17 cellular contexts compared by ENCODE assay signal in genomic region chr4:122500852-122501501, GRCh38. TPM values are rescaled to one million over a fixed set of nuclear protein-coding genes. Genes with fewer than 3 reads are reported as not detected.
DNase-seq lines count a peak whose midpoint lies in the region; ATAC-seq and TF ChIP-seq lines count a peak whose summit lies in the region.
"Had no signal": no experiment of that assay in that cellular context is flagged by ENCODE, and none has a peak within 500 bp of the region (broad histone marks: within the 10 kb centered on the region; RNA-seq: fewer than 3 reads in every experiment).

No MANE protein-coding gene starts in this region.

- H3K27me3 ChIP-seq in GM23338 (ENCODE audit: insufficient read depth) (no peaks in the 10 kb centered on the region), lower lobe of right lung (ENCODE audit: low read depth) (no peaks in the 10 kb centered on the region)
- H3K27me3 ChIP-seq: adrenal gland, BLaER1 had no signal

- no peak overlapping the region for H3K4me2 ChIP-seq in GM23338
- H3K4me2 ChIP-seq: BLaER1 had no signal

- no peaks in the 10 kb centered on the region for H3K79me2 ChIP-seq in GM23338 (replicated peaks; ENCODE audit: insufficient read depth)

- H3K36me3 Mint-ChIP-seq in GM23338 (ENCODE audit: low read depth) (no peaks in the 10 kb centered on the region), osteocyte (ENCODE audit: unreplicated experiment) (no peaks in the 10 kb centered on the region)
- H3K36me3 Mint-ChIP-seq in activated T-helper 1 cell treated with anti-CD3 and anti-CD28 coated beads, Interleukin-12 subunit alpha, Interleukin-12 subunit beta, Interleukin-2, Interleukin-4 antibody, amounts not matched to agents 30 ng/mL and 10 ng/mL and 1 ng/mL, durations not matched to agents 14 hours and 24 hours and 36 hours (ENCODE audit: low read depth) = peaks cover 10% of the 10 kb centered on the region
- H3K36me3 Mint-ChIP-seq: natural killer cell treated with Interleukin-12 subunit alpha and Interleukin-12 subunit beta and Interleukin-15 and Interleukin-18, amount 100 ng/mL, for 72 hours had no signal

- H3K27ac Mint-ChIP-seq in GM23338 = no peak overlapping the region
- peak overlapping the region; percentile 24 for H3K27ac Mint-ChIP-seq in activated T-helper 1 cell treated with anti-CD3 and anti-CD28 coated beads, Interleukin-12 subunit alpha, Interleukin-12 subunit beta, Interleukin-2, Interleukin-4 antibody, amounts not matched to agents 30 ng/mL and 10 ng/mL and 1 ng/mL, durations not matched to agents 14 hours and 24 hours and 36 hours
- no peak overlapping the region for H3K27ac Mint-ChIP-seq in osteocyte (ENCODE audit: unreplicated experiment)
- H3K27ac Mint-ChIP-seq: natural killer cell treated with Interleukin-12 subunit alpha and Interleukin-12 subunit beta and Interleukin-15 and Interleukin-18, amount 100 ng/mL, for 72 hours had no signal

- H2AFZ ChIP-seq in GM23338 = peak overlapping the region; percentile 72; the same call in 1 of the 2 replicates

- H3K4me3 ChIP-seq in GM23338 = no peak overlapping the region
- H3K4me3 ChIP-seq in lower lobe of right lung = no peak overlapping the region
- H3K4me3 ChIP-seq: adrenal gland, BLaER1, SK-N-MC had no signal

- H3K36me3 ChIP-seq in GM23338 (ENCODE audit: insufficient read depth) (no peaks in the 10 kb centered on the region), lower lobe of right lung (no peaks in the 10 kb centered on the region)
- H3K36me3 ChIP-seq: adrenal gland, BLaER1 had no signal

- H3K9me2 ChIP-seq in GM23338 (ENCODE audit: insufficient read depth) = no peaks in the 10 kb centered on the region

- H3K9me3 Mint-ChIP-seq in GM23338 (no peaks in the 10 kb centered on the region; the same call in 2 of the 3 replicates), osteocyte (ENCODE audit: unreplicated experiment) (no peaks in the 10 kb centered on the region)
- H3K9me3 Mint-ChIP-seq in activated T-helper 1 cell treated with anti-CD3 and anti-CD28 coated beads, Interleukin-12 subunit alpha, Interleukin-12 subunit beta, Interleukin-2, Interleukin-4 antibody, amounts not matched to agents 30 ng/mL and 10 ng/mL and 1 ng/mL, durations not matched to agents 14 hours and 24 hours and 36 hours = peaks cover 6% of the 10 kb centered on the region
- H3K9me3 Mint-ChIP-seq: natural killer cell treated with Interleukin-12 subunit alpha and Interleukin-12 subunit beta and Interleukin-15 and Interleukin-18, amount 100 ng/mL, for 72 hours had no signal

- DNase-seq in GM23338 (ENCODE audit: low spot score) = no peak
- DNase-seq in NCI-H1930 (lab: John Stamatoyannopoulos, UW) = peak; percentile 64 to 94
- DNase-seq in activated T-helper 1 cell treated with anti-CD3 and anti-CD28 coated beads, Interleukin-12 subunit alpha, Interleukin-12 subunit beta, Interleukin-2, Interleukin-4 antibody, amounts not matched to agents 30 ng/mL and 10 ng/mL and 1 ng/mL, durations not matched to agents 14 hours and 24 hours and 36 hours (ENCODE audit: low spot score) = no peak
- no peak for DNase-seq in lower lobe of right lung
- DNase-seq in mucosa of gallbladder (ENCODE audit: low spot score) = no peak
- DNase-seq in osteocyte (ENCODE audit: extremely low spot score, unreplicated experiment) = no peak
- DNase-seq: adrenal gland; effector CD8-positive, alpha-beta T cell; MM.1S; substantia nigra had no signal

- H3F3A ChIP-seq in GM23338 (replicated peaks; ENCODE audit: low read depth) = no peaks in the 10 kb centered on the region

- ATAC-seq in GM23338 = no peak
- ATAC-seq in lower lobe of right lung = peak; percentile 21 to 46
- no peak for ATAC-seq in HG03280 (IDR thresholded peaks at IDR 0.05; ENCODE audit: unreplicated experiment)
- no peak for ATAC-seq in GM19397 (IDR thresholded peaks at IDR 0.05; ENCODE audit: unreplicated experiment)
- ATAC-seq: natural killer cell treated with Interleukin-12 subunit alpha and Interleukin-12 subunit beta and Interleukin-15 and Interleukin-18, amount 100 ng/mL, for 72 hours had no signal

- H3K27me3 Mint-ChIP-seq in GM23338 (ENCODE audit: insufficient read depth, low read depth, poor library complexity) = no peaks in the 10 kb centered on the region
- no peaks in the 10 kb centered on the region for H3K27me3 Mint-ChIP-seq in activated T-helper 1 cell treated with anti-CD3 and anti-CD28 coated beads, Interleukin-12 subunit alpha, Interleukin-12 subunit beta, Interleukin-2, Interleukin-4 antibody, amounts not matched to agents 30 ng/mL and 10 ng/mL and 1 ng/mL, durations not matched to agents 14 hours and 24 hours and 36 hours (ENCODE audit: insufficient read depth)
- H3K27me3 Mint-ChIP-seq in osteocyte (ENCODE audit: unreplicated experiment) = peaks cover 13% of the 10 kb centered on the region
- H3K27me3 Mint-ChIP-seq: natural killer cell treated with Interleukin-12 subunit alpha and Interleukin-12 subunit beta and Interleukin-15 and Interleukin-18, amount 100 ng/mL, for 72 hours had no signal

- H3K4me1 ChIP-seq in GM23338 (ENCODE audit: insufficient read depth) (no peaks in the 10 kb centered on the region), lower lobe of right lung (no peaks in the 10 kb centered on the region)
- H3K4me1 ChIP-seq: adrenal gland, BLaER1 had no signal

- no peaks in the 10 kb centered on the region for H3K9me3 ChIP-seq in lower lobe of right lung
- H3K9me3 ChIP-seq: adrenal gland, BLaER1 had no signal

- H3K4me1 Mint-ChIP-seq in GM23338 = no peaks in the 10 kb centered on the region; the same call in 2 of the 3 replicates
- peaks cover 48% of the 10 kb centered on the region for H3K4me1 Mint-ChIP-seq in activated T-helper 1 cell treated with anti-CD3 and anti-CD28 coated beads, Interleukin-12 subunit alpha, Interleukin-12 subunit beta, Interleukin-2, Interleukin-4 antibody, amounts not matched to agents 30 ng/mL and 10 ng/mL and 1 ng/mL, durations not matched to agents 14 hours and 24 hours and 36 hours (ENCODE audit: low read depth)
- H3K4me1 Mint-ChIP-seq in osteocyte (ENCODE audit: unreplicated experiment) = no peaks in the 10 kb centered on the region

- no peaks in the 10 kb centered on the region for H4K20me1 ChIP-seq in GM23338 (replicated peaks; ENCODE audit: insufficient read depth)
- H4K20me1 ChIP-seq: BLaER1 had no signal

- intact Hi-C loops in activated T-helper 1 cell treated with anti-CD3 and anti-CD28 coated beads, Interleukin-12 subunit alpha, Interleukin-12 subunit beta, Interleukin-2, Interleukin-4 antibody, amounts not matched to agents 30 ng/mL and 10 ng/mL and 1 ng/mL, durations not matched to agents 14 hours and 24 hours and 36 hours (cut with micrococcal nuclease) = no loop called here
- intact Hi-C loops in lower lobe of right lung (cut with DNase I) = no loop called here

- H3K27ac ChIP-seq in GM23338 (ENCODE audit: low read depth) (no peak overlapping the region), lower lobe of right lung (no peak overlapping the region)
- H3K27ac ChIP-seq: adrenal gland, BLaER1, HL-60, SK-N-MC had no signal

- TF ChIP-seq CTCF in GM23338 (conservative IDR thresholded peaks at IDR 0.05; ENCODE audit: low read depth in 2 of 2) (no peak), lower lobe of right lung (IDR thresholded peaks at IDR 0.05) (no peak), osteocyte (IDR thresholded peaks at IDR 0.05) (no peak)

- H3K4me3 Mint-ChIP-seq in GM23338 (no peak overlapping the region), osteocyte (ENCODE audit: unreplicated experiment) (no peak overlapping the region)
- no peak overlapping the region for H3K4me3 Mint-ChIP-seq in activated T-helper 1 cell treated with anti-CD3 and anti-CD28 coated beads, Interleukin-12 subunit alpha, Interleukin-12 subunit beta, Interleukin-2, Interleukin-4 antibody, amounts not matched to agents 30 ng/mL and 10 ng/mL and 1 ng/mL, durations not matched to agents 14 hours and 24 hours and 36 hours
- H3K4me3 Mint-ChIP-seq: natural killer cell treated with Interleukin-12 subunit alpha and Interleukin-12 subunit beta and Interleukin-15 and Interleukin-18, amount 100 ng/mL, for 72 hours had no signal

TF ChIP-seq in GM23338, 12 proteins besides CTCF, POLR2A, EP300 and RAD21:
- TF ChIP-seq ETS1 (IDR thresholded peaks at IDR 0.05) (no peak), NANOG (IDR thresholded peaks at IDR 0.05; ENCODE audit: borderline replicate concordance) (no peak), ZNF331 (CRISPR knock-in tag; IDR thresholded peaks at IDR 0.05; ENCODE audit: low read depth) (no peak), POLR2AphosphoS5 (IDR thresholded peaks at IDR 0.05; ENCODE audit: low read depth) (no peak), ZNF114 (CRISPR knock-in tag; IDR thresholded peaks at IDR 0.05) (no peak)

RNA-seq across cellular contexts. Expression of gene IL2, which starts 44.5 kb away (rescaled TPM):
- total RNA-seq in GM23338 (2014; rRNA removed; shearing (Covaris generic)) = not detected in 2 replicates
- polyA plus RNA-seq in GM23338 (2016; fragmentation: Nextera tagmentation; extraction: Ambion mirVana) = not detected in 2 replicates
- total RNA-seq in activated T-helper 1 cell treated with anti-CD3 and anti-CD28 coated beads, Interleukin-12 subunit alpha, Interleukin-12 subunit beta, Interleukin-2, Interleukin-4 antibody, amounts not matched to agents 30 ng/mL and 10 ng/mL and 1 ng/mL, durations not matched to agents 14 hours and 24 hours and 36 hours = 595 and 611 TPM in 2 replicates
- total RNA-seq in lower lobe of right lung (not detected), mucosa of gallbladder (3.4 TPM), osteocyte (not detected in 2 replicates)
- total RNA-seq: skeletal muscle tissue had no signal
- polyA plus RNA-seq: adrenal gland had no signal

Comparison
In these comparisons a context has a peak if more than half of its experiments do, and no peak if none do; other contexts are left out.
1. ATAC-seq: peak in lower lobe of right lung (2 of 2); none in GM23338 (single experiment), HG03280 (single experiment) and GM19397 (single experiment).
2. DNase-seq: peak in NCI-H1930 (2 of 2); none in GM23338 (single experiment), activated T-helper 1 cell treated with anti-CD3 and anti-CD28 coated beads, Interleukin-12 subunit alpha, Interleukin-12 subunit beta, Interleukin-2, Interleukin-4 antibody, amounts not matched to agents 30 ng/mL and 10 ng/mL and 1 ng/mL, durations not matched to agents 14 hours and 24 hours and 36 hours (single experiment), lower lobe of right lung (single experiment), mucosa of gallbladder (single experiment) and osteocyte (single experiment).
3. RNA of gene IL2, which starts 44.5 kb away (total RNA-seq): 595 to 611 TPM in activated T-helper 1 cell treated with anti-CD3 and anti-CD28 coated beads, Interleukin-12 subunit alpha, Interleukin-12 subunit beta, Interleukin-2, Interleukin-4 antibody, amounts not matched to agents 30 ng/mL and 10 ng/mL and 1 ng/mL, durations not matched to agents 14 hours and 24 hours and 36 hours; 3.4 TPM in mucosa of gallbladder (single experiment), not detected in lower lobe of right lung (single experiment), not detected in GM23338 and not detected in osteocyte; every median in the first group is over 100 times any median in the second.